In the genomic region with DNA sequence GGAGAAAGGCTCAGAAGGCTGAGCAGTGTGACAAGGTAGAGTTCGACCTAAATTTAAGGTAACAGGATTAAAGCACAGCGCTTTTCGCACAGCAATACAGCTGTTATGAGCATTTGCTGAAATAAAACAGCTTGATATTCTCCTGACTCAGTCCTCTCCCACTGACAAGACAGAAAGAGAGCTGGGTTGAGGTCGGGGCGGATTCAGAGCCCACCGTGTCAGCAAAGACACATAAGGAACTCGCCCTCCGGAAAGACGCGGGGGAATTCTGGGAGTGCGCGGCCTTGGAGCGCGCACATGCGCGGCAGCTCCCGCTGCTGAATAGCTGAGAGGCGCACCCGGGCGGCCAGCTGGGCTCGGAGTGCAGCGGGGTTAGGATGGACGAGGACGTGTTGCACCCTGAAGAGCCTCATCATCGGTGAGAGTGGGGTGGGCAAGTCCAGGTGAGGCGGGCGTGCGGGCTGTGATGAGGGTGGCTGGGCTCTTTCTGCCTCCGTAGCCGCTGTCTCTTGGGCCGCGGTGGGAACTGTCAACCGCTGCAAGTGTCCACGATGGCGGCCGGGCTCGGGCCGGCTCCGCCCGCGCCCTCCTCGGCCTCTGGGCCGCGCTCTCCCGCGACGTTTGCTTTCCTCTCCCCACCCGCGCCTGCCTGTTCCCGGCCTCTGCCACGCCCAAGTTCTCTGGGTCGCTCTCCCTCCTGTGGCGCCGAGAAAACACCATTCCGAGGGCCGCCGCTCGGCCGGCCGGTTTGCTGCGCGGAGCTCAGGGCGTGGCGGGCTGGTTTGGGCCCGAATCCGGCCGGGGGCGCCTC, we compare ENCODE assay signal across 8 cellular contexts.
DNase-seq lines count a peak whose midpoint lies in the region; ATAC-seq, FAIRE-seq and TF ChIP-seq lines count a peak whose summit lies in the region.

No MANE protein-coding gene starts in this region.

- TF ChIP-seq CTCF in parathyroid adenoma (IDR thresholded peaks at IDR 0.05) = no peak

- peak overlapping the region; percentile 88 for H3K27ac ChIP-seq in parathyroid adenoma

- peak overlapping the region; percentile 96 for H3K4me2 ChIP-seq in parathyroid adenoma (ENCODE audit: low read length)

- no peaks in the 10 kb centered on the region for H3K9me3 ChIP-seq in parathyroid adenoma (ENCODE audit: control insufficient read depth, low read length)

- peak overlapping the region; percentile 79 for H3K9ac ChIP-seq in parathyroid adenoma

- ATAC-seq in GM19455 (IDR thresholded peaks at IDR 0.05; ENCODE audit: unreplicated experiment) = peak; percentile 74
- ATAC-seq in HG03571 (IDR thresholded peaks at IDR 0.05; ENCODE audit: unreplicated experiment) = peak; percentile 76

- no peaks in the 10 kb centered on the region for H3K27me3 ChIP-seq in parathyroid adenoma (ENCODE audit: control insufficient read depth, insufficient read depth, low read length)

- DNase-seq in COLO829 (ENCODE audit: low spot score) = peak; percentile 64
- DNase-seq in OCI-M2 (lab: John Stamatoyannopoulos, UW; ENCODE audit: unreplicated experiment) = peak; percentile 10
- peak in 3 of 4 experiments; percentile 4 to 27 (median 12) for DNase-seq in activated naive CD4-positive, alpha-beta T cell (lab: John Stamatoyannopoulos, UW)
- DNase-seq in frontal cortex (ENCODE audit: low spot score in 2 of 2) = peak; percentile 66 to 69
- no peak for DNase-seq in NCI-H187 treated with DMSO at 0.1 percent for 48 hours (lab: John Stamatoyannopoulos, UW)

- H3K4me3 ChIP-seq in parathyroid adenoma (ENCODE audit: low read depth, low read length) = peak overlapping the region; percentile 77

- H3K4me1 ChIP-seq in parathyroid adenoma = peaks cover 19% of the 10 kb centered on the region

- H3K36me3 ChIP-seq in parathyroid adenoma (ENCODE audit: control insufficient read depth, insufficient read depth, low read length) = no peaks in the 10 kb centered on the region

- peak overlapping the region; percentile 96 for H2AFZ ChIP-seq in parathyroid adenoma

- FAIRE-seq in frontal cortex (lab: Jason Lieb, UNC) = no peak

- peaks cover 22% of the 10 kb centered on the region for H3K79me2 ChIP-seq in parathyroid adenoma
